25 cellular contexts compared by ENCODE assay signal in the genomic region with DNA sequence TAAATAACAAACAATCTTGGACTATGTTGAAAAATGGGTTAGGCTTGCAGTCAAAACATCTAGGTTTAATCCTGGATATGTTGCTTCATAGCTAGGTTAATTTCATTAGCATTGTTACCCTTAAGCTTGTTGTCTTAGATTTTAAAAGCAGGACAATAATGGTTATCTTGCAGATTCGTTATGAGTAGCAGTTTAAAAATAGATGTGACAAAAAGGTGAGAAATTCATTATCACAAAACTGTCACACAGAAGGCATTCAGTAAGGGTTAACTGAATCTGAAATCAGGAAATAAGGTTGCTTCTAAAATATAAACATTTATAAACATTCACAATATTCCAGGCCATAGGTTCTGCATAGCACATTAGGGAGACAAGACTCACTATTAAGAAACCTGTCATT.
"Had no signal": no experiment of that assay in that cellular context is flagged by ENCODE, and none has a peak within 500 bp of the region (broad histone marks: within the 10 kb centered on the region; RNA-seq: fewer than 3 reads in every experiment).

No MANE protein-coding gene starts in this region.

- H3K4me3 ChIP-seq: MG63, SJCRH30 had no signal

- ATAC-seq: HepG2, Panc1, PC-3, SK-N-SH treated with all-trans-retinoic acid at 6 μM for 48 hours had no signal

- H3K27ac ChIP-seq: RWPE1, SJCRH30 had no signal

- H3K4me1 ChIP-seq: SJCRH30 had no signal

- H3K36me3 ChIP-seq: MG63, SJCRH30 had no signal

- DNase-seq: IMR-90, Karpas-422, KG1, MG63, NCI-H1092, NCI-H1105 treated with DMSO at 0.1 percent for 48 hours, NCI-H1417 treated with DMSO at 0.1 percent for 48 hours, NCI-H146, NCI-H1694 treated with DMSO at 0.1 percent for 48 hours, NCI-H1930, NCI-H2081, NCI-H2107, NCI-H2227 treated with DMSO at 0.1 percent for 48 hours, NCI-H446, NCI-H510A, NCI-H524 treated with DMSO at 0.1 percent for 48 hours, NCI-H69, NCI-H774, PC-3, SHP77 treated with DMSO at 0.1 percent for 48 hours, SJCRH30 had no signal

- FAIRE-seq: HepG2 had no signal

- H3K9me3 ChIP-seq: MG63, SJCRH30 had no signal

- H3K27me3 ChIP-seq: MG63, SJCRH30 had no signal
